Comparison of ENCODE assay signal across 22 cellular contexts in the genomic region with DNA sequence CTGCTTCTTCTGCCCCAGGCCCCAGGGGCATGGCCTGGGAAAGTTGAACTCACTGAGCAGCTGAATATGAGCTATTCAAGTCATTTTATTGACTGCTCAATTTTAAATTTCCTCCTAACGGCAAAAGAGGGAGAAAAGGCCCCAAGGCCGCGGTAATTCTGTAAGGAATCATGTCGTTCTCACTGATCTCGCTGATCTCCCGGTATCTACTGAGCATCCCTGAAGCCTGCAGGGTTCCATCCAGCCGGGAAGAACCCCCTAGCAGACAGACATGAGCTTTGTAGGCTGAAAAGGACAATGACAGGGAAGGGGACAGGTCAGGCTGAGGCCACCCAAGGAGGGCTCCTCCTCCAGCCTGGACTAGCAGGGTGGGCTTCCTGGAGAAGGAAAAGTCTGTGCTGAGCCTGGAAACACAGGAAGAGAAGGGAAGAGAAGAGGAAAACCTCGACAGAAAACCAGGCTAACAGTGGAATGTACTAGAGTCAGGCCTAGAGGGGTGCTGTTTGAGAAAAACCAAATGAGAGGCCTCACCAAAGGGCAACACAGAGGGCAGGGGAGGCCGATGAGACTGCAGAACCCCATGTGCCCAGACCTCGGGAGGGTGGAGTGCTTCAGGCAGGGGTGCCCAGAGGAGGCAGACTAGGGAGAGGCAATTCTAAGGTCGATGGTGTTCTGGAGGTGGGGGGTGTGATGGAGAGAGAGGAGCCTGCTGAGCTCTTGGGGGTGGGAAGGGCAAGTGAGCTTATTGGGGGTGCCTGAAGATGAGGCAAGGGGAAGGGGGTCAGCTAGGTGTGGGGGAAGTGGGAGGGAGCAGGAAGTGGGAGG. TPM values are rescaled to one million over a fixed set of nuclear protein-coding genes. Genes with fewer than 3 reads are reported as not detected.
DNase-seq lines count a peak whose midpoint lies in the region; ATAC-seq and TF ChIP-seq lines count a peak whose summit lies in the region.
"Had no signal": no experiment of that assay in that cellular context is flagged by ENCODE, and none has a peak within 500 bp of the region (broad histone marks: within the 10 kb centered on the region; RNA-seq: fewer than 3 reads in every experiment).

No MANE protein-coding gene starts in this region.

- H3K9me3 ChIP-seq in BLaER1 treated with 17β-estradiol and CSF1 and Interleukin-3, amounts not matched to agents 10 nM and 100 nM (replicated peaks in 1 of 11), result no peaks in the 10 kb centered on the region
- H3K9me3 ChIP-seq in hepatocyte (ENCODE audit: low read depth), result no peaks in the 10 kb centered on the region
- H3K9me3 ChIP-seq: transverse colon had no signal

- H3K27ac Mint-ChIP-seq in chondrocyte (ENCODE audit: unreplicated experiment), result no peak overlapping the region
- H3K27ac Mint-ChIP-seq: activated naive CD8-positive, alpha-beta T cell treated with anti-CD3 and anti-CD28 coated beads, Interleukin-2, amount 10 ng/mL, durations not matched to agents 7 days and 5 days; activated T-helper 2 cell treated with anti-CD3 and anti-CD28 coated beads, Interferon-gamma antibody, Interleukin-2, Interleukin-4, amounts not matched to agents 10 μg/mL and 5 μg/mL and 100 μg/mL, durations not matched to agents 14 hours and 24 hours and 36 hours; GM23338; stimulated activated naive CD8-positive, alpha-beta T cell treated with anti-CD3 and anti-CD28 coated beads, Interleukin-15, amount 100 ng/mL, for 72 hours; T-helper 1 cell treated with Interleukin-12 subunit alpha and Interleukin-12 subunit beta and Interleukin-4 antibody, amounts not matched to agents 30 μg/mL and 1 μg/mL, for 36 hours had no signal

- H3K4me3 Mint-ChIP-seq in chondrocyte (ENCODE audit: unreplicated experiment), result no peak overlapping the region
- H3K4me3 Mint-ChIP-seq: activated naive CD8-positive, alpha-beta T cell treated with anti-CD3 and anti-CD28 coated beads, Interleukin-2, amount 10 ng/mL, durations not matched to agents 7 days and 5 days; CD8-positive, alpha-beta memory T cell; GM23338; stimulated activated naive CD8-positive, alpha-beta T cell treated with anti-CD3 and anti-CD28 coated beads, Interleukin-15, amount 100 ng/mL, for 72 hours; T-helper 1 cell treated with Interleukin-12 subunit alpha and Interleukin-12 subunit beta and Interleukin-4 antibody, amounts not matched to agents 30 μg/mL and 1 μg/mL, for 36 hours had no signal

- peaks cover 8% of the 10 kb centered on the region for H3K4me1 Mint-ChIP-seq in chondrocyte (ENCODE audit: low read depth)

- H3K4me3 ChIP-seq in BLaER1 treated with 17β-estradiol and CSF1 and Interleukin-3, amounts not matched to agents 10 nM and 100 nM, result no peak overlapping the region
- H3K4me3 ChIP-seq in hepatocyte, result no peak overlapping the region
- H3K4me3 ChIP-seq: GM23338, SK-N-MC, transverse colon had no signal

- H3K27me3 Mint-ChIP-seq in chondrocyte (ENCODE audit: low read depth), result peaks cover 65% of the 10 kb centered on the region

- H3K27ac ChIP-seq in BLaER1 treated with 17β-estradiol and CSF1 and Interleukin-3, amounts not matched to agents 10 nM and 100 nM, result no peak overlapping the region
- no peak overlapping the region for H3K27ac ChIP-seq in hepatocyte
- H3K27ac ChIP-seq: KMS-11, SK-N-MC, transverse colon had no signal

- H3K27me3 ChIP-seq in BLaER1 treated with 17β-estradiol and CSF1 and Interleukin-3, amounts not matched to agents 10 nM and 100 nM, result peaks cover 30 to 59% (median 39%) of the 10 kb centered on the region in 11 experiments
- peaks cover 54% of the 10 kb centered on the region for H3K27me3 ChIP-seq in hepatocyte

- H3K4me2 ChIP-seq in BLaER1 treated with 17β-estradiol and CSF1 and Interleukin-3, amounts not matched to agents 10 nM and 100 nM, result peak overlapping the region in 8 of 11 experiments; percentile 36 to 100 (median 92); a peak in 14 of 22 replicates
- no peak overlapping the region for H3K4me2 ChIP-seq in hepatocyte
- H3K4me2 ChIP-seq: GM23338, KMS-11 had no signal

- H3K36me3 Mint-ChIP-seq in chondrocyte (ENCODE audit: low read depth), result peaks cover 1% of the 10 kb centered on the region
- H3K36me3 Mint-ChIP-seq: activated naive CD8-positive, alpha-beta T cell treated with anti-CD3 and anti-CD28 coated beads, Interleukin-2, amount 10 ng/mL, durations not matched to agents 7 days and 5 days; CD8-positive, alpha-beta memory T cell had no signal

- no peaks in the 10 kb centered on the region for H3K9me3 Mint-ChIP-seq in chondrocyte (ENCODE audit: low read depth)
- H3K9me3 Mint-ChIP-seq: activated naive CD8-positive, alpha-beta T cell treated with anti-CD3 and anti-CD28 coated beads, Interleukin-2, amount 10 ng/mL, durations not matched to agents 7 days and 5 days; activated T-helper 2 cell treated with anti-CD3 and anti-CD28 coated beads, Interferon-gamma antibody, Interleukin-2, Interleukin-4, amounts not matched to agents 10 μg/mL and 5 μg/mL and 100 μg/mL, durations not matched to agents 14 hours and 24 hours and 36 hours; CD8-positive, alpha-beta memory T cell; GM23338; stimulated activated naive CD8-positive, alpha-beta T cell treated with anti-CD3 and anti-CD28 coated beads, Interleukin-15, amount 100 ng/mL, for 72 hours; T-helper 1 cell treated with Interleukin-12 subunit alpha and Interleukin-12 subunit beta and Interleukin-4 antibody, amounts not matched to agents 30 μg/mL and 1 μg/mL, for 36 hours had no signal

- H3K9ac ChIP-seq in BLaER1 treated with 17β-estradiol and CSF1 and Interleukin-3, amounts not matched to agents 10 nM and 100 nM, result no peak overlapping the region
- H3K9ac ChIP-seq: KMS-11 had no signal

- intact Hi-C loops in posterior vena cava (cut with DNase I), result loop anchor here (5.0 to 10.0 kb wide), 3 partner anchors 206 to 398 kb away; no protein-coding TSS in a partner anchor

- H3K79me2 ChIP-seq in hepatocyte, result no peaks in the 10 kb centered on the region

- 78% methylated on average over 11 of the region's 11 CpGs for WGBS in hepatocyte (ENCODE audit: low lambda C conversion rate, missing lambda C conversion rate)

- no peaks in the 10 kb centered on the region for H3K9me2 ChIP-seq in hepatocyte (replicated peaks; ENCODE audit: insufficient read depth)

- no peak for ATAC-seq in GM18519 (IDR thresholded peaks at IDR 0.05; ENCODE audit: low FRiP score, unreplicated experiment)
- ATAC-seq in GM18498 (IDR thresholded peaks at IDR 0.05; ENCODE audit: unreplicated experiment), result no peak
- ATAC-seq: stimulated activated naive CD8-positive, alpha-beta T cell treated with anti-CD3 and anti-CD28 coated beads, Interleukin-15, amount 100 ng/mL, for 72 hours had no signal

- H4K20me1 ChIP-seq in BLaER1 treated with 17β-estradiol and CSF1 and Interleukin-3, amounts not matched to agents 10 nM and 100 nM, result peaks cover 0 to 28% (median 12%) of the 10 kb centered on the region in 11 experiments; a peak in 10 of 22 replicates
- H4K20me1 ChIP-seq in hepatocyte (ENCODE audit: insufficient read depth, poor library complexity, severe bottlenecking), result no peaks in the 10 kb centered on the region

- DNase-seq in AG20443 (ENCODE audit: low spot score) (peak; percentile 8), chondrocyte (ENCODE audit: low spot score) (peak; percentile 51), posterior vena cava (ENCODE audit: low spot score) (peak; percentile 43), hepatocyte (ENCODE audit: low spot score) (no peak)
- no peak for DNase-seq in activated CD4-positive, CD25-positive, alpha-beta regulatory T cell (lab: John Stamatoyannopoulos, UW)
- DNase-seq: activated CD4-positive, alpha-beta T cell treated with anti-CD3 and anti-CD28 coated beads for 4 hours; CD8-positive, alpha-beta memory T cell; NCI-H146; NCI-H2171; occipital lobe; transverse colon had no signal

- no peak for TF ChIP-seq CTCF in chondrocyte (IDR thresholded peaks at IDR 0.05)
- TF ChIP-seq CTCF in hepatocyte (IDR thresholded peaks at IDR 0.05; ENCODE audit: poor library complexity), result no peak

- peaks cover 0 to 3% (median 0%) of the 10 kb centered on the region in 11 experiments; a peak in 1 of 22 replicates for H3K36me3 ChIP-seq in BLaER1 treated with 17β-estradiol and CSF1 and Interleukin-3, amounts not matched to agents 10 nM and 100 nM
- no peaks in the 10 kb centered on the region for H3K36me3 ChIP-seq in hepatocyte (replicated peaks; ENCODE audit: insufficient read depth, low read depth)
- H3K36me3 ChIP-seq: transverse colon had no signal

- no peak overlapping the region for H2AFZ ChIP-seq in hepatocyte
- H2AFZ ChIP-seq: GM23338 had no signal

- H3K4me1 ChIP-seq in BLaER1 treated with 17β-estradiol and CSF1 and Interleukin-3, amounts not matched to agents 10 nM and 100 nM, result peaks cover 18 to 100% (median 92%) of the 10 kb centered on the region in 10 experiments
- H3K4me1 ChIP-seq in hepatocyte (ENCODE audit: insufficient read depth), result peaks cover 15% of the 10 kb centered on the region

RNA-seq across cellular contexts. Expression of gene NPPC, which starts 2.9 kb away (rescaled TPM):
- total RNA-seq in chondrocyte (not detected in 3 replicates), posterior vena cava (1 to 10 TPM in 1 of 2 donors, under 1 TPM in 1; 0.93 to 9.2 TPM), hepatocyte (not detected in 2 replicates)
- polyA plus RNA-seq in hepatocyte, result 1.8 TPM in 1 of 2 replicates, not detected in the other
- total RNA-seq: CD8-positive, alpha-beta memory T cell; occipital lobe; RPMI7951 had no signal
- polyA plus RNA-seq: CD8-positive, alpha-beta memory T cell had no signal

RNA-seq across cellular contexts. Expression of gene DIS3L2, which starts 32.4 kb away (rescaled TPM):
- total RNA-seq in chondrocyte (17.5 to 29.4 TPM (median 18.3 TPM) in 3 replicates), posterior vena cava (10 to 100 TPM; 21.7 to 22.2 TPM), hepatocyte (18.2 and 19.5 TPM in 2 replicates)
- polyA plus RNA-seq in hepatocyte, result 20.0 and 28.3 TPM in 2 replicates

Comparison
In these comparisons a context has a peak if more than half of its experiments do, and no peak if none do; other contexts are left out.
1. DNase-seq: peak in AG20443 (single experiment), chondrocyte (single experiment) and posterior vena cava (single experiment); none in activated CD4-positive, CD25-positive, alpha-beta regulatory T cell (0 of 4) and hepatocyte (single experiment).